1 cellular context compared by ENCODE assay signal in the genomic region with DNA sequence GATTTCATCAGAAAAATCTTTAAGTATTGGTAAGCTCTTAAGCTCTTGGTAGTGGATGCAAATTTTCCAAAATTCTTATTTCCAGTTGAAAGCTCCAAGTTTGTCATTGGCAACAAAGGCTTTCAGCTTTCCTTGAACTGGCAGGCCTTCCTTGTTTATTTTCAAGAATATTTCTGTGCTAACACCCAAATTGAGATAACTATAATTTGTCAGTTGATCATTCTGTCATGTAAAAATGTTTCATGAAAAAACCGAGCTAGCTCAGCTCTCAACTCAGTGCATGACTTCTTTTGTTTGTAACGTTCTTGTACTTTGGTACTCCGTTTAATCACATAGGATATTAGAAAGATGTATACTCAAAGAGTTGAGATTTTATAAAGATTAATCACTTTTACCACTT.
TF ChIP-seq lines count a peak whose summit lies in the region.

No MANE protein-coding gene starts in this region.

TF ChIP-seq in IMR-90, 13 proteins besides CTCF, POLR2A, EP300 and RAD21:
- no peak for TF ChIP-seq RFX5 (IDR thresholded peaks at IDR 0.05; ENCODE audit: low read depth, low read length)
- TF ChIP-seq FOS (IDR thresholded peaks at IDR 0.05; ENCODE audit: low read depth, low read length), result no peak
- TF ChIP-seq BHLHE40 (IDR thresholded peaks at IDR 0.05; ENCODE audit: low read depth, low read length), result no peak
- TF ChIP-seq, protein P1, sequence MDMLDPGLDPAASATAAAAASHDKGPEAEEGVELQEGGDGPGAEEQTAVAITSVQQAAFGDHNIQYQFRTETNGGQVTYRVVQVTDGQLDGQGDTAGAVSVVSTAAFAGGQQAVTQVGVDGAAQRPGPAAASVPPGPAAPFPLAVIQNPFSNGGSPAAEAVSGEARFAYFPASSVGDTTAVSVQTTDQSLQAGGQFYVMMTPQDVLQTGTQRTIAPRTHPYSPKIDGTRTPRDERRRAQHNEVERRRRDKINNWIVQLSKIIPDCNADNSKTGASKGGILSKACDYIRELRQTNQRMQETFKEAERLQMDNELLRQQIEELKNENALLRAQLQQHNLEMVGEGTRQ (IDR thresholded peaks at IDR 0.05; ENCODE audit: low read depth, low read length), result no peak
- no peak for TF ChIP-seq NFE2L2 (IDR thresholded peaks at IDR 0.05; ENCODE audit: low read depth, low read length)
- TF ChIP-seq MAFK (IDR thresholded peaks at IDR 0.05; ENCODE audit: low read depth, low read length), result no peak
- no peak for TF ChIP-seq MAZ (IDR thresholded peaks at IDR 0.05; ENCODE audit: borderline replicate concordance, low read depth, low read length)
- no peak for TF ChIP-seq SMC3 (IDR thresholded peaks at IDR 0.05; ENCODE audit: low read depth, low read length)
- no peak for TF ChIP-seq RCOR1 (IDR thresholded peaks at IDR 0.05; ENCODE audit: insufficient replicate concordance, low read length)
- no peak for TF ChIP-seq MXI1 (IDR thresholded peaks at IDR 0.05; ENCODE audit: borderline replicate concordance, low read depth, low read length)
- TF ChIP-seq CHD1 (IDR thresholded peaks at IDR 0.05; ENCODE audit: low read depth, low read length), result no peak
- no peak for TF ChIP-seq CEBPB (IDR thresholded peaks at IDR 0.05; ENCODE audit: low read depth, low read length)
- no peak for TF ChIP-seq ELK1 (IDR thresholded peaks at IDR 0.05; ENCODE audit: borderline replicate concordance, low read depth, low read length)
